Comparison of ENCODE assay signal across 9 cellular contexts in the genomic region with DNA sequence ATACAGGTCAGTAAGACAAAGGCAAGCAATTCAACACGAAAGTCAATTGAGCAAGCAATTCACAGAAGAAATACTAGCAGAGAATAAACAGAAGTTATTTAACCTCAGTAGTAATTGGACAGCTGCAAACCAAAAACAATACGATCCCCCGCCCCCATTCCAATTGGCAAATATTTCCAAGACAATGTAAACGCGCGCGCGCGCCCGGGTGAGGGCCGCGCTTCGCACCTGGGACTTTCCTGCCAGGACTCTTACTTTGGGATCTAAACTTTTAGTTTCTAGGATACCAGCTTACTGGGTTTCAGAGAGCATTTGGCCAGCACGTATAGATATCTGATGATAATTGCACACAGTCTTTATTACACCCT. TPM values are rescaled to one million over a fixed set of nuclear protein-coding genes. Genes with fewer than 3 reads are reported as not detected.
A peak's percentile ranks its signal among the peaks of the same experiment; 100 is the strongest.
DNase-seq lines count a peak whose midpoint lies in the region; ATAC-seq, FAIRE-seq and TF ChIP-seq lines count a peak whose summit lies in the region.
"Had no signal": no experiment of that assay in that cellular context is flagged by ENCODE, and none has a peak within 500 bp of the region (broad histone marks: within the 10 kb centered on the region; RNA-seq: fewer than 3 reads in every experiment).

No MANE protein-coding gene starts in this region.

- no peak for TF ChIP-seq CTCF in epithelial cell of esophagus (IDR thresholded peaks at IDR 0.05; ENCODE audit: insufficient read depth, low read depth, low read length, missing control alignments)

- H3K9ac ChIP-seq in SK-N-MC (ENCODE audit: insufficient read length) (peak overlapping the region; percentile 74), Karpas-422 (ENCODE audit: low read length) (no peak overlapping the region)
- H3K9ac ChIP-seq: KMS-11 had no signal

- no peaks in the 10 kb centered on the region for H3K27me3 ChIP-seq in Karpas-422 (ENCODE audit: low read length)

- no peak for ATAC-seq in HG02798 (IDR thresholded peaks at IDR 0.05; ENCODE audit: poor library complexity, unreplicated experiment)

- peaks cover 33% of the 10 kb centered on the region for H3K36me3 ChIP-seq in SK-N-MC (ENCODE audit: insufficient read depth, low read length)
- H3K36me3 ChIP-seq in Karpas-422 (ENCODE audit: insufficient read depth, low read length) = peaks cover 21% of the 10 kb centered on the region

- H3K27ac ChIP-seq in SK-N-MC (peak overlapping the region; percentile 83), Karpas-422 (ENCODE audit: low read length) (no peak overlapping the region)
- H3K27ac ChIP-seq: KMS-11 had no signal

- H3K4me1 ChIP-seq in Karpas-422 (ENCODE audit: low read length) = peaks cover 39% of the 10 kb centered on the region

- H4K20me1 ChIP-seq in Karpas-422 (ENCODE audit: insufficient read depth, low read depth, low read length) = peaks cover 16% of the 10 kb centered on the region; the same call in 1 of the 2 replicates

- no peaks in the 10 kb centered on the region for H3K9me2 ChIP-seq in Karpas-422 (replicated peaks; ENCODE audit: insufficient read depth, low read length)

- no peaks in the 10 kb centered on the region for H3K9me3 ChIP-seq in SK-N-MC (ENCODE audit: low read depth, low read length)
- no peaks in the 10 kb centered on the region for H3K9me3 ChIP-seq in Karpas-422 (ENCODE audit: low read length)

- no peak overlapping the region for H2AFZ ChIP-seq in Karpas-422 (ENCODE audit: low read length)

- H3K4me2 ChIP-seq in Karpas-422 (ENCODE audit: low read depth, low read length, poor library complexity, severe bottlenecking) = no peak overlapping the region
- H3K4me2 ChIP-seq: KMS-11 had no signal

- peaks cover 68% of the 10 kb centered on the region for H3K79me2 ChIP-seq in Karpas-422 (ENCODE audit: low read length)

- DNase-seq in D341Med (ENCODE audit: low spot score) (peak; percentile 58), HTR-8/SVneo (ENCODE audit: insufficient read length, low spot score) (peak; percentile 46), SK-N-MC (ENCODE audit: low read depth, low spot score) (no peak), epithelial cell of esophagus (ENCODE audit: low read depth) (peak; percentile 58), myocyte (ENCODE audit: low read depth) (peak; percentile 48), Karpas-422 (no peak), NCI-H226 (no peak)

- peak overlapping the region; percentile 90 for H3K4me3 ChIP-seq in SK-N-MC
- H3K4me3 ChIP-seq in epithelial cell of esophagus (ENCODE audit: low read length) = peak overlapping the region; percentile 83
- no peak overlapping the region for H3K4me3 ChIP-seq in Karpas-422 (ENCODE audit: low read length)

- FAIRE-seq in HTR-8/SVneo (lab: Jason Lieb, UNC) = no peak

RNA-seq across cellular contexts. Expression of gene RUFY1, which starts 8.5 kb away (rescaled TPM):
- 36.9 and 38.2 TPM in 2 replicates for total RNA-seq in myocyte
- polyA plus RNA-seq in myocyte (2012) = 31.1 TPM
- total RNA-seq in Karpas-422 (2014; rRNA removed; shearing (Covaris generic); ENCODE audit: low replicate concordance) = 40.9 and 66.4 TPM in 2 replicates

Comparison
In these comparisons a context has a peak if more than half of its experiments do, and no peak if none do; other contexts are left out.
1. DNase-seq: peak in D341Med (single experiment), HTR-8/SVneo (single experiment), epithelial cell of esophagus (single experiment) and myocyte (single experiment); none in SK-N-MC (single experiment), Karpas-422 (single experiment) and NCI-H226 (single experiment).